ENCODE assay signal across 25 cellular contexts in the genomic region with DNA sequence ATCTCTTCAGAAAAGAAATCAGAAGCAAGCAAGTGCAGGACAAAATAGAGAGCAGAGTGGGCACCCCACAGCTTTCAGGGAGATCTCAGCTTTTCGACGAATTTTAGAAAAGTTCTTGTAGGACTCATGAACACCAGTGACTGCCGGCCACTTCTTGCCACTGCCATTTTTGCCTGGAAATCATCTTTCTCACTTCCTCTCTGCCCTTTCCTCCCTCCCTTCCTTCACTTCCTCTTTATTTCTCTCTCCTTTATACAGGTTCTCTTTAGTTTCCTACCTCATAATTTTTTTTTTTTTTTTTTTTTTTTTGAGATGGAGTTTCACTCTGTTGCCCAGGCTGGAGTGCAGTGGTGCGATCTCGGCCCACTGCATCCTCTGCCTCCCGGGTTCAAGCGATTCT.
"Had no signal": no experiment of that assay in that cellular context is flagged by ENCODE, and none has a peak within 500 bp of the region (broad histone marks: within the 10 kb centered on the region; RNA-seq: fewer than 3 reads in every experiment).

No MANE protein-coding gene starts in this region.

- H3K4me2 ChIP-seq: hepatocyte, neural progenitor cell, smooth muscle cell had no signal

- H3K27ac ChIP-seq: epithelial cell of prostate, foreskin keratinocyte, gastroesophageal sphincter, heart left ventricle, hepatocyte, left lung, neural progenitor cell, parathyroid adenoma, right atrium auricular region, stomach, thyroid gland had no signal

- DNase-seq: effector CD8-positive, alpha-beta T cell; foreskin keratinocyte; heart left ventricle; left cardiac atrium; left lung; mesendoderm; midbrain; naive thymus-derived CD4-positive, alpha-beta T cell; stimulated activated CD4-positive, alpha-beta T cell treated with anti-CD3 and anti-CD28 coated beads, Interleukin-12 subunit alpha, Interleukin-12 subunit beta, amount 100 ng/mL, for 4 hours; stimulated activated CD4-positive, alpha-beta T cell treated with anti-CD3 and anti-CD28 coated beads, Interleukin-1b, Interleukin-23, amount 100 ng/mL, for 48 hours; stimulated activated CD4-positive, alpha-beta T cell treated with anti-CD3 and anti-CD28 coated beads, Interleukin-4, amount 100 ng/mL, for 24 hours; stimulated activated naive CD4-positive, alpha-beta T cell treated with Interleukin-2 at 50 U/mL for 16 hours; stomach; thyroid gland had no signal

- ATAC-seq: esophagus mucosa; foreskin keratinocyte; gastroesophageal sphincter; heart left ventricle; left cardiac atrium; left lung; naive thymus-derived CD4-positive, alpha-beta T cell; sciatic nerve; stimulated activated effector memory CD8-positive, alpha-beta T cell treated with anti-CD3 and anti-CD28 coated beads, Interleukin-12 subunit alpha, Interleukin-12 subunit beta, amount 100 ng/mL, for 72 hours had no signal

- H3K4me1 ChIP-seq: foreskin keratinocyte, gastroesophageal sphincter, heart left ventricle, left lung, neural progenitor cell, parathyroid adenoma, right atrium auricular region, stomach, thyroid gland had no signal

- FAIRE-seq: islet of Langerhans had no signal

- H3K79me2 ChIP-seq: hepatocyte, parathyroid adenoma had no signal

- H3K4me3 ChIP-seq: gastroesophageal sphincter, heart left ventricle, hepatocyte, left lung, neural progenitor cell, right atrium auricular region, smooth muscle cell, stomach, thyroid gland had no signal

- H2AFZ ChIP-seq: hepatocyte, neural progenitor cell, parathyroid adenoma had no signal

- H3K9ac ChIP-seq: neural progenitor cell, parathyroid adenoma had no signal

- H3K36me3 ChIP-seq: gastroesophageal sphincter, heart left ventricle, left lung, neural progenitor cell, right atrium auricular region, stomach, thyroid gland had no signal

- H3K9me3 ChIP-seq: gastroesophageal sphincter, heart left ventricle, left lung, right atrium auricular region, stomach, thyroid gland had no signal

- H3K27me3 ChIP-seq: foreskin keratinocyte, gastroesophageal sphincter, left lung, neural progenitor cell, right atrium auricular region, stomach, thyroid gland had no signal
